In genomic region chr7:26196305-26196704, GRCh38 we compare ENCODE assay signal across 10 cellular contexts. TPM values are rescaled to one million over a fixed set of nuclear protein-coding genes. Genes with fewer than 3 reads are reported as not detected.
A peak's percentile ranks its signal among the peaks of the same experiment; 100 is the strongest.
DNase-seq lines count a peak whose midpoint lies in the region; TF ChIP-seq lines count a peak whose summit lies in the region.
"Had no signal": no experiment of that assay in that cellular context is flagged by ENCODE, and none has a peak within 500 bp of the region (broad histone marks: within the 10 kb centered on the region; RNA-seq: fewer than 3 reads in every experiment).

No MANE protein-coding gene starts in this region.

- H3K9me3 ChIP-seq in A673 (ENCODE audit: low read depth, low read length, poor library complexity, severe bottlenecking) (no peaks in the 10 kb centered on the region), HEK293 (ENCODE audit: control insufficient read depth, insufficient read depth, low read depth, low read length) (no peaks in the 10 kb centered on the region)

- peaks cover 91% of the 10 kb centered on the region for H3K36me3 Mint-ChIP-seq in activated naive CD8-positive, alpha-beta T cell treated with anti-CD3 and anti-CD28 coated beads for 36 hours

- H3K27ac ChIP-seq in A673 (ENCODE audit: low read depth, low read length, poor library complexity, severe bottlenecking) (no peak overlapping the region), HEK293 (ENCODE audit: extremely low read depth, low read depth, low read length) (no peak overlapping the region)

- H3K27ac Mint-ChIP-seq in activated naive CD8-positive, alpha-beta T cell treated with anti-CD3 and anti-CD28 coated beads for 36 hours, result peak overlapping the region; percentile 89

- no peaks in the 10 kb centered on the region for H3K27me3 ChIP-seq in A673 (replicated peaks; ENCODE audit: insufficient read depth, low read depth, low read length, poor library complexity)

- intact Hi-C loops in A673 (cut with micrococcal nuclease; ENCODE audit: unreplicated experiment), result loop anchor here (5.0 kb wide), 1 partner anchor 304 kb away; no protein-coding TSS in a partner anchor

- H3K9me3 Mint-ChIP-seq in activated naive CD8-positive, alpha-beta T cell treated with anti-CD3 and anti-CD28 coated beads for 36 hours, result no peaks in the 10 kb centered on the region

- POLR2A ChIA-PET in A673 (lab: Charles Lee; ENCODE audit: low non-redundant PET), result no interaction called here
- POLR2A ChIA-PET in HEK293 (lab: Yijun Ruan, JAX), result interaction anchor here (0.9 to 6.0 kb wide), 2 partner anchors 8 to 14 kb away, joined by 5 to 56 read pairs; no protein-coding TSS in a partner anchor

- peaks cover 57% of the 10 kb centered on the region for H3K4me1 Mint-ChIP-seq in activated naive CD8-positive, alpha-beta T cell treated with anti-CD3 and anti-CD28 coated beads for 36 hours

- H3K4me1 ChIP-seq in A673 (ENCODE audit: insufficient read depth, low read length, poor library complexity, severe bottlenecking) (peaks cover 47% of the 10 kb centered on the region), HEK293 (ENCODE audit: control insufficient read depth, insufficient read depth, low read length) (peaks cover 12% of the 10 kb centered on the region)

- H3K36me3 ChIP-seq in A673 (ENCODE audit: insufficient read depth, low read length, poor library complexity, severe bottlenecking) (peaks cover 83% of the 10 kb centered on the region), HEK293 (ENCODE audit: control insufficient read depth in 2 of 2, insufficient read depth in 1 of 2, low read length in 2 of 2) (peaks cover 61 to 81% of the 10 kb centered on the region in 2 experiments)

- BruUV-seq in A673 (replicated peaks; lab: Mats Ljungman, UMichigan), result no TSS peak

- TF ChIP-seq CTCF in A673 (conservative IDR thresholded peaks at IDR 0.05; ENCODE audit: low read depth, low read length) (no peak), HEK293 (tag by site-specific recombination; IDR thresholded peaks at IDR 0.05) (no peak)

- DNase-seq in A673 (ENCODE audit: low spot score), result no peak
- no peak for DNase-seq in activated naive CD8-positive, alpha-beta T cell treated with anti-CD3 and anti-CD28 coated beads for 36 hours
- DNase-seq in medulla oblongata (ENCODE audit: extremely low spot score), result peak; percentile 15
- DNase-seq in DMS79 treated with DMSO at 0.1 percent for 48 hours (lab: John Stamatoyannopoulos, UW), result no peak
- DNase-seq in MV-4-11 (lab: John Stamatoyannopoulos, UW), result no peak
- no peak for DNase-seq in AG08395 (ENCODE audit: low spot score)
- DNase-seq in NCI-H1694 (lab: John Stamatoyannopoulos, UW), result no peak
- DNase-seq: NCI-H526, retina had no signal

- CTCF ChIA-PET in A673 (lab: Charles Lee) (no interaction called here), HEK293 (lab: Yijun Ruan, JAX) (interaction anchor here (0.6 to 3.9 kb wide), 4 partner anchors 7 to 278 kb away, joined by 3 to 48 read pairs (median 8); no protein-coding TSS in a partner anchor)

- peaks cover 24% of the 10 kb centered on the region for H3K27me3 Mint-ChIP-seq in activated naive CD8-positive, alpha-beta T cell treated with anti-CD3 and anti-CD28 coated beads for 36 hours

- H3K4me3 Mint-ChIP-seq in activated naive CD8-positive, alpha-beta T cell treated with anti-CD3 and anti-CD28 coated beads for 36 hours, result peak overlapping the region; percentile 100

- H3K4me3 ChIP-seq in A673 (ENCODE audit: low read depth, low read length, poor library complexity, severe bottlenecking) (peak overlapping the region; percentile 91), HEK293 (ENCODE audit: low read depth, low read length) (peak overlapping the region; percentile 100)

TF ChIP-seq in HEK293, 187 proteins besides CTCF, POLR2A, EP300 and RAD21:
- no peak for TF ChIP-seq GLIS1 (tag by site-specific recombination; IDR thresholded peaks at IDR 0.05)
- TF ChIP-seq BCL11A (tag by site-specific recombination; IDR thresholded peaks at IDR 0.05; ENCODE audit: low read depth), result no peak

RNA-seq across cellular contexts. Expression of gene HNRNPA2B1, which starts 4.2 kb away (rescaled TPM):
- total RNA-seq in A673 (2021), result 1,150 and 1,229 TPM in 2 replicates
- total RNA-seq in activated naive CD8-positive, alpha-beta T cell treated with anti-CD3 and anti-CD28 coated beads for 36 hours, result 100 to 1,000 TPM; 968 to 975 TPM

RNA-seq across cellular contexts. Expression of gene CBX3, which starts 5.2 kb away (rescaled TPM):
- 228 TPM in 2 replicates for total RNA-seq in A673 (2021)
- total RNA-seq in activated naive CD8-positive, alpha-beta T cell treated with anti-CD3 and anti-CD28 coated beads for 36 hours, result 100 to 1,000 TPM; 366 to 370 TPM

RNA-seq across cellular contexts. Expression of gene NFE2L3, which starts 44.3 kb away (rescaled TPM):
- 8.5 and 8.6 TPM in 2 replicates for total RNA-seq in A673 (2021)
- total RNA-seq in activated naive CD8-positive, alpha-beta T cell treated with anti-CD3 and anti-CD28 coated beads for 36 hours, result 10 to 100 TPM; 35.2 to 35.3 TPM
